Comparison of ENCODE assay signal across 18 cellular contexts in genomic region chr9:77092536-77092935, GRCh38.
A peak's percentile ranks its signal among the peaks of the same experiment; 100 is the strongest.
DNase-seq lines count a peak whose midpoint lies in the region; ATAC-seq, FAIRE-seq and TF ChIP-seq lines count a peak whose summit lies in the region.
"Had no signal": no experiment of that assay in that cellular context is flagged by ENCODE, and none has a peak within 500 bp of the region (broad histone marks: within the 10 kb centered on the region; RNA-seq: fewer than 3 reads in every experiment).

No MANE protein-coding gene starts in this region.

- H3K27me3 ChIP-seq in bronchial epithelial cell (ENCODE audit: control insufficient read depth, insufficient read depth, low read length) (no peaks in the 10 kb centered on the region), heart left ventricle (peaks cover 0 to 12% (median 0%) of the 10 kb centered on the region in 9 donors), tibial nerve (no peaks in the 10 kb centered on the region)
- H3K27me3 ChIP-seq: right atrium auricular region, vagina had no signal

- no peak for TF ChIP-seq CTCF in AG10803 (conservative IDR thresholded peaks at IDR 0.05; ENCODE audit: low read length)
- TF ChIP-seq CTCF in bronchial epithelial cell (IDR thresholded peaks at IDR 0.05; ENCODE audit: insufficient read depth, low read length, severe bottlenecking): no peak
- no peak for TF ChIP-seq CTCF in heart left ventricle (IDR thresholded peaks at IDR 0.05)
- TF ChIP-seq CTCF in omental fat pad (IDR thresholded peaks at IDR 0.05): no peak
- no peak for TF ChIP-seq CTCF in tibial nerve (IDR thresholded peaks at IDR 0.05)

- H3K36me3 ChIP-seq in bronchial epithelial cell (ENCODE audit: control insufficient read depth, insufficient read depth, low read length): no peaks in the 10 kb centered on the region
- H3K36me3 ChIP-seq in heart left ventricle: no peaks in the 10 kb centered on the region
- no peaks in the 10 kb centered on the region for H3K36me3 ChIP-seq in tibial nerve
- H3K36me3 ChIP-seq: right atrium auricular region, vagina had no signal

- no peak for TF ChIP-seq EP300 in tibial nerve (IDR thresholded peaks at IDR 0.05)

- no peak for FAIRE-seq in bronchial epithelial cell (lab: Jason Lieb, UNC)

- TF ChIP-seq POLR2A in heart left ventricle (IDR thresholded peaks at IDR 0.05) (no peak), tibial nerve (IDR thresholded peaks at IDR 0.05) (no peak)

- intact Hi-C loops in heart left ventricle (cut with DNase I): no loop called here

- WGBS in heart left ventricle, 4 donors: 67 to 68% (median 67%) methylated on average over 3 of the region's 3 CpGs
- 52 to 59% methylated on average over 3 of the region's 3 CpGs for WGBS in tibial nerve, 2 donors

- H3K9me3 ChIP-seq in heart left ventricle (peaks cover 0 to 5% (median 0%) of the 10 kb centered on the region in 12 donors), tibial nerve (no peaks in the 10 kb centered on the region)
- H3K9me3 ChIP-seq: right atrium auricular region, vagina had no signal

- H3K4me3 ChIP-seq in AG10803 (ENCODE audit: low read length) (no peak overlapping the region), bronchial epithelial cell (ENCODE audit: low read depth, low read length) (no peak overlapping the region), heart left ventricle (no peak overlapping the region), tibial nerve (no peak overlapping the region)
- H3K4me3 ChIP-seq: right atrium auricular region, vagina had no signal

- ATAC-seq in GM19455 (IDR thresholded peaks at IDR 0.05; ENCODE audit: unreplicated experiment) (no peak), heart left ventricle (no peak), omental fat pad (ENCODE audit: low FRiP score) (no peak)
- ATAC-seq: activated CD4-positive, CD25-positive, alpha-beta regulatory T cell treated with anti-CD3 and anti-CD28 coated beads, Interleukin-2, amount 50 U/mL, for 24 hours; naive thymus-derived CD8-positive, alpha-beta T cell; stimulated activated memory B cell treated with anti-CD40 and anti-IgM and Interleukin-4, amounts not matched to agents 10 μg/mL and 1 μg/mL and 100 μg/mL, for 72 hours had no signal

- no peak overlapping the region for H3K27ac ChIP-seq in heart left ventricle
- no peak overlapping the region for H3K27ac ChIP-seq in tibial nerve
- H3K27ac ChIP-seq: right atrium auricular region, vagina had no signal

- H3K4me1 ChIP-seq in heart left ventricle (no peaks in the 10 kb centered on the region), tibial nerve (no peaks in the 10 kb centered on the region)
- H3K4me1 ChIP-seq: right atrium auricular region, vagina had no signal

- DNase-seq in AG10803 (ENCODE audit: low read depth): peak; percentile 42
- peak; percentile 13 for DNase-seq in HT1080 (ENCODE audit: low read depth)
- peak; percentile 6 for DNase-seq in bronchial epithelial cell (ENCODE audit: low read depth)
- DNase-seq in kidney tubule cell (ENCODE audit: low spot score): peak; percentile 70
- no peak for DNase-seq in heart left ventricle
- DNase-seq in omental fat pad (ENCODE audit: low spot score): no peak
- DNase-seq in tibial nerve (ENCODE audit: low spot score in 2 of 2): no peak
- DNase-seq: activated T-cell treated with anti-CD3 and anti-CD28 coated beads, Interleukin-2, amount 50 U/mL, for 1 hour; amniotic stem cell; C1 segment of cervical spinal cord; GOT3; naive thymus-derived CD8-positive, alpha-beta T cell; stimulated activated CD4-positive, alpha-beta T cell treated with anti-CD3 and anti-CD28 coated beads, Interleukin-4, amount 100 ng/mL, for 4 hours had no signal

Comparison
In these comparisons a context has a peak if more than half of its experiments do, and no peak if none do; other contexts are left out.
1. DNase-seq: peak in AG10803 (single experiment), HT1080 (single experiment), bronchial epithelial cell (single experiment) and kidney tubule cell (single experiment); none in heart left ventricle (0 of 5), omental fat pad (single experiment) and tibial nerve (0 of 2).